Comparison of ENCODE assay signal across 9 cellular contexts in genomic region chr4:143402776-143403550, GRCh38.
DNase-seq lines count a peak whose midpoint lies in the region; ATAC-seq and TF ChIP-seq lines count a peak whose summit lies in the region.
"Had no signal": no experiment of that assay in that cellular context is flagged by ENCODE, and none has a peak within 500 bp of the region (broad histone marks: within the 10 kb centered on the region; RNA-seq: fewer than 3 reads in every experiment).

No MANE protein-coding gene starts in this region.

- H3K36me3 Mint-ChIP-seq in activated CD4-positive, alpha-beta T cell treated with anti-CD3 and anti-CD28 coated beads for 36 hours (ENCODE audit: low read depth): no peaks in the 10 kb centered on the region

- ATAC-seq in activated CD4-positive, alpha-beta T cell treated with anti-CD3 and anti-CD28 coated beads for 36 hours: peak; percentile 61
- ATAC-seq in Right ventricle myocardium superior (ENCODE audit: poor library complexity): peak; percentile 74

- in situ Hi-C loops in KBM-7 (cut with MboI; ENCODE audit: low pct_unique_long_range_greater_than_20kb, low sequenced_read_pairs): no loop called here

- 22 to 34% methylated on average over 4 of the region's 4 CpGs for WGBS in thyroid gland, 2 donors

- H3K27me3 ChIP-seq in thyroid gland: no peaks in the 10 kb centered on the region

- H3K4me3 ChIP-seq in thyroid gland (replicated peaks in 1 of 3): no peak overlapping the region

- CTCF ChIA-PET in activated CD4-positive, alpha-beta T cell treated with anti-CD3 and anti-CD28 coated beads for 36 hours (lab: Charles Lee): interaction anchor here (0.6 kb wide), 1 partner anchor 1843 kb away, joined by 3 read pairs; no protein-coding TSS in a partner anchor

- no peaks in the 10 kb centered on the region for H3K36me3 ChIP-seq in thyroid gland

- no peaks in the 10 kb centered on the region for H3K9me3 Mint-ChIP-seq in activated CD4-positive, alpha-beta T cell treated with anti-CD3 and anti-CD28 coated beads for 36 hours (ENCODE audit: low read depth)

- peak overlapping the region in 2 of 3 donors; percentile 5 to 66 for H3K27ac ChIP-seq in thyroid gland

- no peak overlapping the region for H3K4me3 Mint-ChIP-seq in activated CD4-positive, alpha-beta T cell treated with anti-CD3 and anti-CD28 coated beads for 36 hours

- POLR2A ChIA-PET in activated CD4-positive, alpha-beta T cell treated with anti-CD3 and anti-CD28 coated beads for 36 hours (lab: Charles Lee): no interaction called here

- no peaks in the 10 kb centered on the region for H3K9me3 ChIP-seq in thyroid gland

- intact Hi-C loops in activated CD4-positive, alpha-beta T cell treated with anti-CD3 and anti-CD28 coated beads for 36 hours (cut with DNase I, micrococcal nuclease): no loop called here
- intact Hi-C loops in Right ventricle myocardium superior (cut with DNase I) (no loop called here), thyroid gland (cut with DNase I) (no loop called here)

- peaks cover 20% of the 10 kb centered on the region for H3K4me1 Mint-ChIP-seq in activated CD4-positive, alpha-beta T cell treated with anti-CD3 and anti-CD28 coated beads for 36 hours

- TF ChIP-seq CTCF in thyroid gland (IDR thresholded peaks at IDR 0.05): no peak

- no peak for TF ChIP-seq POLR2A in thyroid gland (IDR thresholded peaks at IDR 0.05)

- H3K27ac Mint-ChIP-seq in activated CD4-positive, alpha-beta T cell treated with anti-CD3 and anti-CD28 coated beads for 36 hours: no peak overlapping the region

- no peak for DNase-seq in activated CD4-positive, alpha-beta T cell treated with anti-CD3 and anti-CD28 coated beads for 36 hours
- no peak for DNase-seq in activated CD4-positive, alpha-beta T cell treated with anti-CD3 and anti-CD28 coated beads, Interleukin-2, amount 50 U/mL, for 48 hours
- peak; percentile 51 for DNase-seq in KBM-7
- DNase-seq in Right ventricle myocardium superior: no peak
- DNase-seq in thyroid gland: no peak
- DNase-seq in COLO668 (lab: John Stamatoyannopoulos, UW; ENCODE audit: unreplicated experiment): no peak
- DNase-seq in NCI-H187 (lab: John Stamatoyannopoulos, UW): no peak
- no peak for DNase-seq in dedifferentiated amniotic fluid mesenchymal stem cell (ENCODE audit: extremely low spot score)
- DNase-seq: activated T-cell treated with anti-CD3 and anti-CD28 coated beads, Interleukin-2, amount 50 U/mL, for 1 hour had no signal

- H3K27me3 Mint-ChIP-seq in activated CD4-positive, alpha-beta T cell treated with anti-CD3 and anti-CD28 coated beads for 36 hours: peaks cover 2% of the 10 kb centered on the region

- peaks cover 35 to 54% of the 10 kb centered on the region in 2 donors for H3K4me1 ChIP-seq in thyroid gland
